In genomic region chr10:103619424-103620356, GRCh38 we compare ENCODE assay signal across 1 cellular context.
TF ChIP-seq lines count a peak whose summit lies in the region.

No MANE protein-coding gene starts in this region.

TF ChIP-seq in SK-N-SH treated with all-trans-retinoic acid at 6 μM for 48 hours, 23 proteins besides CTCF, POLR2A, EP300 and RAD21 (continued from another document):
- TF ChIP-seq, protein P1, sequence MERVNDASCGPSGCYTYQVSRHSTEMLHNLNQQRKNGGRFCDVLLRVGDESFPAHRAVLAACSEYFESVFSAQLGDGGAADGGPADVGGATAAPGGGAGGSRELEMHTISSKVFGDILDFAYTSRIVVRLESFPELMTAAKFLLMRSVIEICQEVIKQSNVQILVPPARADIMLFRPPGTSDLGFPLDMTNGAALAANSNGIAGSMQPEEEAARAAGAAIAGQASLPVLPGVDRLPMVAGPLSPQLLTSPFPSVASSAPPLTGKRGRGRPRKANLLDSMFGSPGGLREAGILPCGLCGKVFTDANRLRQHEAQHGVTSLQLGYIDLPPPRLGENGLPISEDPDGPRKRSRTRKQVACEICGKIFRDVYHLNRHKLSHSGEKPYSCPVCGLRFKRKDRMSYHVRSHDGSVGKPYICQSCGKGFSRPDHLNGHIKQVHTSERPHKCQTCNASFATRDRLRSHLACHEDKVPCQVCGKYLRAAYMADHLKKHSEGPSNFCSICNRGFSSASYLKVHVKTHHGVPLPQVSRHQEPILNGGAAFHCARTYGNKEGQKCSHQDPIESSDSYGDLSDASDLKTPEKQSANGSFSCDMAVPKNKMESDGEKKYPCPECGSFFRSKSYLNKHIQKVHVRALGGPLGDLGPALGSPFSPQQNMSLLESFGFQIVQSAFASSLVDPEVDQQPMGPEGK (CRISPR knock-in tag; IDR thresholded peaks at IDR 0.05; ENCODE audit: borderline replicate concordance), result no peak
- TF ChIP-seq, protein P2, sequence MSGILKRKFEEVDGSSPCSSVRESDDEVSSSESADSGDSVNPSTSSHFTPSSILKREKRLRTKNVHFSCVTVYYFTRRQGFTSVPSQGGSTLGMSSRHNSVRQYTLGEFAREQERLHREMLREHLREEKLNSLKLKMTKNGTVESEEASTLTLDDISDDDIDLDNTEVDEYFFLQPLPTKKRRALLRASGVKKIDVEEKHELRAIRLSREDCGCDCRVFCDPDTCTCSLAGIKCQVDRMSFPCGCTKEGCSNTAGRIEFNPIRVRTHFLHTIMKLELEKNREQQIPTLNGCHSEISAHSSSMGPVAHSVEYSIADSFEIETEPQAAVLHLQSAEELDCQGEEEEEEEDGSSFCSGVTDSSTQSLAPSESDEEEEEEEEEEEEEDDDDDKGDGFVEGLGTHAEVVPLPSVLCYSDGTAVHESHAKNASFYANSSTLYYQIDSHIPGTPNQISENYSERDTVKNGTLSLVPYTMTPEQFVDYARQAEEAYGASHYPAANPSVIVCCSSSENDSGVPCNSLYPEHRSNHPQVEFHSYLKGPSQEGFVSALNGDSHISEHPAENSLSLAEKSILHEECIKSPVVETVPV (CRISPR knock-in tag; IDR thresholded peaks at IDR 0.05), result no peak
- no peak for TF ChIP-seq ZNF565 (CRISPR knock-in tag; conservative IDR thresholded peaks at IDR 0.05; ENCODE audit: low read depth)
- TF ChIP-seq TCF4 (CRISPR knock-in tag; IDR thresholded peaks at IDR 0.05; ENCODE audit: borderline replicate concordance), result no peak
- TF ChIP-seq RARB (CRISPR knock-in tag; IDR thresholded peaks at IDR 0.05), result no peak
- TF ChIP-seq ZFP3 (CRISPR knock-in tag; IDR thresholded peaks at IDR 0.05), result no peak
- no peak for TF ChIP-seq ESRRG (CRISPR knock-in tag; IDR thresholded peaks at IDR 0.05)
- TF ChIP-seq ISL1 (CRISPR knock-in tag; IDR thresholded peaks at IDR 0.05), result no peak
- no peak for TF ChIP-seq PPARA (CRISPR knock-in tag; IDR thresholded peaks at IDR 0.05; ENCODE audit: borderline replicate concordance)
